Comparison of ENCODE assay signal across 22 cellular contexts in genomic region chr12:91173139-91173538, GRCh38. TPM values are rescaled to one million over a fixed set of nuclear protein-coding genes. Genes with fewer than 3 reads are reported as not detected.
A peak's percentile ranks its signal among the peaks of the same experiment; 100 is the strongest.
DNase-seq lines count a peak whose midpoint lies in the region; ATAC-seq, FAIRE-seq and TF ChIP-seq lines count a peak whose summit lies in the region.
"Had no signal": no experiment of that assay in that cellular context is flagged by ENCODE, and none has a peak within 500 bp of the region (broad histone marks: within the 10 kb centered on the region; RNA-seq: fewer than 3 reads in every experiment).

No MANE protein-coding gene starts in this region.

- 90% methylated on average over 1 of the region's 1 CpG; no CpG with 5 or more reads in 1 of the 2 experiments for WGBS in H1 (ENCODE audit: extremely low coverage in 1 of 2, insufficient coverage in 1 of 2, insufficient read length in 1 of 2, insufficient replicate concordance in 2 of 2, low coverage in 1 of 2, low lambda C conversion rate in 2 of 2, missing lambda C conversion rate in 1 of 2), 2 experiments
- WGBS in hepatocyte (ENCODE audit: low lambda C conversion rate, missing lambda C conversion rate), result 64% methylated on average over 1 of the region's 1 CpG

- H3K9me2 ChIP-seq in hepatocyte (replicated peaks; ENCODE audit: insufficient read depth), result no peaks in the 10 kb centered on the region

- no peaks in the 10 kb centered on the region for H3K36me3 Mint-ChIP-seq in endothelial cell (ENCODE audit: low read depth, unreplicated experiment)
- H3K36me3 Mint-ChIP-seq: activated naive CD4-positive, alpha-beta T cell treated with anti-CD3 and anti-CD28 coated beads, Interleukin-2, amount 50 U/mL, for 24 hours; CD14-positive monocyte; stimulated activated naive B cell treated with anti-CD40 and anti-IgM and Interleukin-4, amounts not matched to agents 10 μg/mL and 1 μg/mL and 100 μg/mL, for 72 hours had no signal

- no peaks in the 10 kb centered on the region for H3K27me3 Mint-ChIP-seq in endothelial cell (ENCODE audit: unreplicated experiment)

- no peak overlapping the region for H2BK5ac ChIP-seq in H1 (ENCODE audit: low read depth, low read length)

- DNase-seq in AG04450 (ENCODE audit: low read depth, low spot score), result no peak
- DNase-seq in H1 (ENCODE audit: low read depth in 1 of 2, low spot score in 2 of 2), result no peak
- DNase-seq in hepatocyte (ENCODE audit: low spot score), result no peak
- no peak for DNase-seq in NOMO-1 treated with DMSO at 0.1 percent for 48 hours (lab: John Stamatoyannopoulos, UW; ENCODE audit: unreplicated experiment)
- DNase-seq in endothelial cell (ENCODE audit: low spot score), result no peak
- DNase-seq in HTR-8/SVneo (ENCODE audit: insufficient read length, low spot score), result no peak
- DNase-seq: ACHN; activated CD4-positive, alpha-beta T cell treated with anti-CD3 and anti-CD28 coated beads for 1 hour; effector CD8-positive, alpha-beta T cell; head of caudate nucleus; NCI-H69; pancreas; stimulated activated CD4-positive, alpha-beta T cell treated with anti-CD3 and anti-CD28 coated beads, Interleukin-1b, Interleukin-23, amount 100 ng/mL, for 48 hours; stimulated activated naive B cell treated with anti-CD40 and anti-IgM and Interleukin-4, amounts not matched to agents 10 μg/mL and 1 μg/mL and 100 μg/mL, for 72 hours; transverse colon had no signal

- no peak overlapping the region for H3K4ac ChIP-seq in H1 (replicated peaks; ENCODE audit: insufficient read length, low read depth, low read length)

- no peak for ATAC-seq in GM18511 (IDR thresholded peaks at IDR 0.05; ENCODE audit: unreplicated experiment)
- ATAC-seq: stimulated activated naive B cell treated with anti-CD40 and anti-IgM and Interleukin-4, amounts not matched to agents 10 μg/mL and 1 μg/mL and 100 μg/mL, for 72 hours had no signal

- H3K9me3 Mint-ChIP-seq in endothelial cell (ENCODE audit: unreplicated experiment), result no peaks in the 10 kb centered on the region
- H3K9me3 Mint-ChIP-seq: activated naive CD4-positive, alpha-beta T cell treated with anti-CD3 and anti-CD28 coated beads, Interleukin-2, amount 50 U/mL, for 24 hours; CD14-positive monocyte; stimulated activated naive B cell treated with anti-CD40 and anti-IgM and Interleukin-4, amounts not matched to agents 10 μg/mL and 1 μg/mL and 100 μg/mL, for 72 hours had no signal

- no peak overlapping the region for H3K4me3 Mint-ChIP-seq in endothelial cell (ENCODE audit: unreplicated experiment)
- H3K4me3 Mint-ChIP-seq: activated naive CD4-positive, alpha-beta T cell treated with anti-CD3 and anti-CD28 coated beads, Interleukin-2, amount 50 U/mL, for 24 hours; CD14-positive monocyte; stimulated activated naive B cell treated with anti-CD40 and anti-IgM and Interleukin-4, amounts not matched to agents 10 μg/mL and 1 μg/mL and 100 μg/mL, for 72 hours had no signal

- no peak overlapping the region for H3K14ac ChIP-seq in H1 (ENCODE audit: insufficient read length)

- H3K27me3 ChIP-seq in AG04450 (ENCODE audit: control insufficient read depth, insufficient read depth, low read length), result no peaks in the 10 kb centered on the region
- no peaks in the 10 kb centered on the region for H3K27me3 ChIP-seq in H1 (replicated peaks in 1 of 4; ENCODE audit: control insufficient read depth in 3 of 4, extremely low read depth in 1 of 4, insufficient read depth in 3 of 4, low read length in 3 of 4)
- H3K27me3 ChIP-seq in hepatocyte, result no peaks in the 10 kb centered on the region
- no peaks in the 10 kb centered on the region for H3K27me3 ChIP-seq in rectal smooth muscle tissue (ENCODE audit: control insufficient read depth, insufficient read depth, low read length)
- H3K27me3 ChIP-seq: ascending aorta, pancreas, transverse colon had no signal

- H3K27ac Mint-ChIP-seq in endothelial cell (ENCODE audit: unreplicated experiment), result no peak overlapping the region
- H3K27ac Mint-ChIP-seq: activated naive CD4-positive, alpha-beta T cell treated with anti-CD3 and anti-CD28 coated beads, Interleukin-2, amount 50 U/mL, for 24 hours; CD14-positive monocyte; stimulated activated naive B cell treated with anti-CD40 and anti-IgM and Interleukin-4, amounts not matched to agents 10 μg/mL and 1 μg/mL and 100 μg/mL, for 72 hours had no signal

- POLR2A ChIA-PET in AG04450 (lab: Yijun Ruan, JAX) (interaction anchor here (0.6 to 1.4 kb wide), 2 partner anchors 8 to 1405 kb away, joined by 3 to 4 read pairs; no protein-coding TSS in a partner anchor), H1 (lab: Charles Lee; ENCODE audit: partially characterized antibody) (no interaction called here)

- H4K20me1 ChIP-seq in H1 (replicated peaks in 1 of 2; ENCODE audit: control insufficient read depth in 1 of 2, insufficient read depth in 2 of 2, low read length in 2 of 2), result no peaks in the 10 kb centered on the region
- no peaks in the 10 kb centered on the region for H4K20me1 ChIP-seq in hepatocyte (ENCODE audit: insufficient read depth, poor library complexity, severe bottlenecking)

- no peak overlapping the region for H4K5ac ChIP-seq in H1 (ENCODE audit: insufficient read length, low read depth, low read length)

- no peaks in the 10 kb centered on the region for H3K36me3 ChIP-seq in H1 (ENCODE audit: control insufficient read depth in 2 of 4, insufficient read depth in 4 of 4, low read length in 3 of 4)
- no peaks in the 10 kb centered on the region for H3K36me3 ChIP-seq in hepatocyte (replicated peaks; ENCODE audit: insufficient read depth, low read depth)
- H3K36me3 ChIP-seq in rectal smooth muscle tissue (ENCODE audit: control insufficient read depth, insufficient read depth, low read length), result no peaks in the 10 kb centered on the region
- H3K36me3 ChIP-seq: ascending aorta, pancreas, transverse colon had no signal

- no peak for TF ChIP-seq POLR2A in H1 (IDR thresholded peaks at IDR 0.05; ENCODE audit: control extremely low read depth in 1 of 2, low read depth in 2 of 2, low read length in 2 of 2)

- H3K9ac ChIP-seq in H1 (replicated peaks in 1 of 4; ENCODE audit: extremely low read depth in 1 of 4, low read depth in 3 of 4, low read length in 3 of 4), result no peak overlapping the region
- no peak overlapping the region for H3K9ac ChIP-seq in rectal smooth muscle tissue (ENCODE audit: low read length)

- peak overlapping the region; percentile 81 for H2AFZ ChIP-seq in H1 (ENCODE audit: low read length)
- no peak overlapping the region for H2AFZ ChIP-seq in hepatocyte

- peak overlapping the region; percentile 66 for H4K91ac ChIP-seq in H1 (replicated peaks; ENCODE audit: insufficient read length, low read length)

- no peak for TF ChIP-seq EP300 in H1 (IDR thresholded peaks at IDR 0.05; ENCODE audit: borderline replicate concordance in 1 of 2, low read depth in 2 of 2, low read length in 2 of 2)

- no peaks in the 10 kb centered on the region for H3K4me1 Mint-ChIP-seq in endothelial cell (ENCODE audit: unreplicated experiment)
- H3K4me1 Mint-ChIP-seq: activated naive CD4-positive, alpha-beta T cell treated with anti-CD3 and anti-CD28 coated beads, Interleukin-2, amount 50 U/mL, for 24 hours; CD14-positive monocyte; stimulated activated naive B cell treated with anti-CD40 and anti-IgM and Interleukin-4, amounts not matched to agents 10 μg/mL and 1 μg/mL and 100 μg/mL, for 72 hours had no signal

- no peaks in the 10 kb centered on the region for H3K79me2 ChIP-seq in H1 (ENCODE audit: control insufficient read depth in 1 of 2, insufficient read depth in 2 of 2, low read length in 2 of 2)
- peaks cover 46% of the 10 kb centered on the region for H3K79me2 ChIP-seq in hepatocyte

- no peak overlapping the region for H3K56ac ChIP-seq in H1 (replicated peaks; ENCODE audit: insufficient read length, low read depth, low read length)

- H3K4me1 ChIP-seq in H1 (replicated peaks in 1 of 4; ENCODE audit: control insufficient read depth in 3 of 4, insufficient read depth in 4 of 4, low read length in 3 of 4) (no peaks in the 10 kb centered on the region), hepatocyte (ENCODE audit: insufficient read depth) (peaks cover 3% of the 10 kb centered on the region), rectal smooth muscle tissue (ENCODE audit: control insufficient read depth, insufficient read depth, low read length) (peaks cover 3% of the 10 kb centered on the region)
- H3K4me1 ChIP-seq: ascending aorta, pancreas had no signal

- H2BK15ac ChIP-seq in H1 (ENCODE audit: low read length), result no peak overlapping the region

- peak overlapping the region; percentile 10; the same call in 1 of the 2 replicates for H3K4me3 ChIP-seq in AG04450 (ENCODE audit: low read depth, low read length)
- no peak overlapping the region for H3K4me3 ChIP-seq in H1 (ENCODE audit: extremely low read depth in 1 of 4, insufficient read depth in 2 of 4, low read depth in 3 of 4, low read length in 4 of 4)
- H3K4me3 ChIP-seq in hepatocyte, result no peak overlapping the region
- H3K4me3 ChIP-seq in rectal smooth muscle tissue (ENCODE audit: low read length), result peak overlapping the region; percentile 33
- H3K4me3 ChIP-seq: ascending aorta, lung, pancreas had no signal

- no peak overlapping the region for H2AK5ac ChIP-seq in H1 (ENCODE audit: low read depth, low read length)

- H3K23ac ChIP-seq in H1 (ENCODE audit: insufficient read length), result no peak overlapping the region

- H2BK12ac ChIP-seq in H1 (ENCODE audit: low read depth, low read length), result no peak overlapping the region

- TF ChIP-seq CTCF in AG04450 (IDR thresholded peaks at IDR 0.05; ENCODE audit: low read depth, low read length), result no peak
- TF ChIP-seq CTCF in H1 (IDR thresholded peaks at IDR 0.05; ENCODE audit: control extremely low read depth in 1 of 3, insufficient read depth in 1 of 3, low read depth in 1 of 3, low read length in 3 of 3), result no peak
- no peak for TF ChIP-seq CTCF in hepatocyte (IDR thresholded peaks at IDR 0.05; ENCODE audit: poor library complexity)
- no peak for TF ChIP-seq CTCF in endothelial cell (IDR thresholded peaks at IDR 0.05; ENCODE audit: unreplicated experiment)

- no peak overlapping the region for H3K18ac ChIP-seq in H1 (ENCODE audit: extremely low read depth, low read length)

- no peak overlapping the region for H3K27ac ChIP-seq in AG04450 (ENCODE audit: low read depth, low read length)
- no peak overlapping the region for H3K27ac ChIP-seq in H1 (ENCODE audit: low read depth, low read length)
- no peak overlapping the region for H3K27ac ChIP-seq in hepatocyte
- H3K27ac ChIP-seq in rectal smooth muscle tissue (ENCODE audit: low read depth, low read length), result peak overlapping the region; percentile 22
- H3K27ac ChIP-seq: ascending aorta, pancreas had no signal

- H3K9me3 ChIP-seq in AG04450 (ENCODE audit: control insufficient read depth, insufficient read depth, low read length) (peaks cover 4% of the 10 kb centered on the region; the same call in 1 of the 2 replicates), H1 (ENCODE audit: insufficient read depth in 2 of 2, low read depth in 1 of 2, low read length in 1 of 2) (no peaks in the 10 kb centered on the region), hepatocyte (ENCODE audit: low read depth) (no peaks in the 10 kb centered on the region)
- H3K9me3 ChIP-seq: ascending aorta, pancreas, transverse colon had no signal

- no peak overlapping the region for H4K8ac ChIP-seq in H1 (ENCODE audit: extremely low read depth, insufficient read depth, low read length)

- no peak overlapping the region for H3K4me2 ChIP-seq in H1 (ENCODE audit: insufficient read depth in 1 of 2, low read depth in 2 of 2, low read length in 2 of 2)
- H3K4me2 ChIP-seq in hepatocyte, result peak overlapping the region; percentile 69

- CTCF ChIA-PET in AG04450 (lab: Charles Lee), result interaction anchor here (0.7 to 2.1 kb wide), 4 partner anchors 152 to 195 kb away, joined by 3 to 7 read pairs (median 5); no protein-coding TSS in a partner anchor
- CTCF ChIA-PET in H1 (lab: Charles Lee; ENCODE audit: partially characterized antibody), result interaction anchor here (1.2 to 1.5 kb wide), 3 partner anchors 13 to 182 kb away, joined by 3 to 4 read pairs (median 4); no protein-coding TSS in a partner anchor

- H3K79me1 ChIP-seq in H1 (ENCODE audit: low read depth, low read length), result no peaks in the 10 kb centered on the region

- H2BK120ac ChIP-seq in H1 (replicated peaks; ENCODE audit: low read depth, low read length), result no peak overlapping the region

- no peak for FAIRE-seq in H1 (lab: Jason Lieb, UNC)
- no peak for FAIRE-seq in HTR-8/SVneo (lab: Jason Lieb, UNC)
- FAIRE-seq: GM18507, pancreas had no signal

- TF ChIP-seq RAD21 in H1 (IDR thresholded peaks at IDR 0.05 in 1 of 2, conservative IDR thresholded peaks at IDR 0.05 in 1 of 2; ENCODE audit: low read depth in 2 of 2, low read length in 2 of 2), result no peak

- no peaks in the 10 kb centered on the region for H3K23me2 ChIP-seq in H1 (ENCODE audit: low read depth, low read length)

- no peak overlapping the region for H2BK20ac ChIP-seq in H1 (ENCODE audit: low read length)

RNA-seq across cellular contexts. Expression of gene DCN, which starts 9.5 kb away (rescaled TPM):
- 4,192 and 4,723 TPM in 2 replicates for polyA plus RNA-seq in AG04450 (2011; rRNA removed)
- polyA minus RNA-seq in AG04450 (2011; rRNA and poly(A)+ RNA removed), result 1,066 and 1,200 TPM in 2 replicates
- not detected in 2 replicates for total RNA-seq in H1 (2021; fragmentation: NEBNext Ultra II Directional; extraction: Animal tissue kit (Norgen Biotek cat#: 25700))
- not detected in 2 replicates for polyA plus RNA-seq in H1 (2011; rRNA removed)
- polyA plus RNA-seq in H1 (2011; cell fraction: cytosol; rRNA removed), result not detected
- polyA plus RNA-seq in H1 (2011; cell fraction: nucleus; rRNA removed), result not detected
- not detected in 4 replicates for polyA plus RNA-seq in H1 (2012, experiment 1 of 2)
- not detected for polyA plus RNA-seq in H1 (2012, experiment 2 of 2)
- polyA plus RNA-seq in H1 (2013, experiment 1 of 2), result not detected
- polyA plus RNA-seq in H1 (2013, experiment 2 of 2), result not detected
- not detected in 2 replicates for polyA minus RNA-seq in H1 (2011; rRNA and poly(A)+ RNA removed)
- not detected for polyA minus RNA-seq in H1 (2011; cell fraction: cytosol; rRNA and poly(A)+ RNA removed)
- polyA minus RNA-seq in H1 (2011; cell fraction: nucleus; rRNA and poly(A)+ RNA removed), result not detected
- 1,789 and 1,996 TPM in 2 replicates for total RNA-seq in hepatocyte
- polyA plus RNA-seq in hepatocyte, result 2,382 and 2,576 TPM in 2 replicates
- not detected for total RNA-seq in endothelial cell (ENCODE audit: unreplicated experiment)
- polyA plus RNA-seq: CD14-positive monocyte had no signal

Comparison
In these comparisons a context has a peak if more than half of its experiments do, and no peak if none do; other contexts are left out.
1. H3K4me3 ChIP-seq: peak in AG04450 (single experiment) and rectal smooth muscle tissue (single experiment); none in H1 (0 of 4) and hepatocyte (single experiment).
2. RNA of gene DCN, which starts 9.5 kb away (total RNA-seq): 1,789 to 1,996 TPM in hepatocyte; not detected in H1 and not detected in endothelial cell (single experiment); every median in the first group is over 1,000 times any median in the second.